10 cellular contexts compared by ENCODE assay signal in the genomic region with DNA sequence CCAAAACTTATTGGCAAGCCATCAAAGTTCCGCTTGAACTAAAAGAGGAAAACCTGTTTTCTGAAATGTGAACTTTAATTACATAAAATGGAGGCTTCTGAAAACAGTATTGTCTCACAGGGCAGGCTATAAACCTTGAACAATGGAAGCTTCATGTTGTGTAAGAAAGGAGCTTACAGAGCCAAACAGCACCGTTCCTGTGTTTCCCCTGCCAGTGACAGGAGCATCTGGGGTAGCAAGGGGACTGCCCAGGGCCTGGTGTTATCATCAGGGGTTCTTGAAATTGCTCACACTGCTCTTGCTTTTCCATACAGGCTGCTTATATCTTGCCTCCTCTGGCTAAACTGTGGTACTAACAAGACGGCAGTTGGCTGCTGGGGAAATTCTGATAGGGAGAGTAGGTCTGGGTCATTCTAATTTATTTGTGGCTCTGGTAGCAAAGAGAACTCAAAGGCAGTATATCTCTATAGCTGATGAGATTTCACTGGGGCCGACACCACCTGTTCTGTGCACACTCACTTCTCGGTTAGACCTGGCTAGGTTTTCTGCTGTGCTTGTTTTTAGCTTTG. TPM values are rescaled to one million over a fixed set of nuclear protein-coding genes. Genes with fewer than 3 reads are reported as not detected.
DNase-seq lines count a peak whose midpoint lies in the region; ATAC-seq and TF ChIP-seq lines count a peak whose summit lies in the region.
"Had no signal": no experiment of that assay in that cellular context is flagged by ENCODE, and none has a peak within 500 bp of the region (broad histone marks: within the 10 kb centered on the region; RNA-seq: fewer than 3 reads in every experiment).

No MANE protein-coding gene starts in this region.

- H3K9me3 Mint-ChIP-seq in activated CD4-positive, alpha-beta memory T cell treated with anti-CD3 and anti-CD28 coated beads for 36 hours = no peaks in the 10 kb centered on the region
- no peaks in the 10 kb centered on the region for H3K9me3 Mint-ChIP-seq in activated CD4-positive, alpha-beta memory T cell treated with anti-CD3 and anti-CD28 coated beads, Interleukin-2, amount 10 ng/mL, durations not matched to agents 7 days and 5 days
- H3K9me3 Mint-ChIP-seq in stimulated activated memory B cell treated with anti-CD40 and anti-IgM and Interleukin-4, amounts not matched to agents 10 μg/mL and 1 μg/mL and 100 μg/mL, for 72 hours = peaks cover 6% of the 10 kb centered on the region

- ATAC-seq in HG02678 (IDR thresholded peaks at IDR 0.05; ENCODE audit: unreplicated experiment) = peak; percentile 86
- peak; percentile 97 for ATAC-seq in stimulated activated memory B cell treated with anti-CD40 and anti-IgM and Interleukin-4, amounts not matched to agents 10 μg/mL and 1 μg/mL and 100 μg/mL, for 72 hours
- ATAC-seq: effector memory CD8-positive, alpha-beta T cell had no signal

- DNase-seq in activated CD4-positive, alpha-beta memory T cell treated with anti-CD3 and anti-CD28 coated beads for 36 hours = peak; percentile 10
- DNase-seq in activated CD4-positive, alpha-beta memory T cell treated with anti-CD3 and anti-CD28 coated beads, Interleukin-2, amount 10 ng/mL, durations not matched to agents 7 days and 5 days = no peak
- no peak for DNase-seq in PC-9
- no peak for DNase-seq in NCI-H2196 (lab: John Stamatoyannopoulos, UW; ENCODE audit: unreplicated experiment)
- DNase-seq in KBM-7 = no peak
- no peak for DNase-seq in central memory CD4-positive, alpha-beta T cell
- DNase-seq: effector memory CD8-positive, alpha-beta T cell had no signal

- CTCF ChIA-PET in activated CD4-positive, alpha-beta memory T cell treated with anti-CD3 and anti-CD28 coated beads for 36 hours (lab: Charles Lee) = no interaction called here
- CTCF ChIA-PET in activated CD4-positive, alpha-beta memory T cell treated with anti-CD3 and anti-CD28 coated beads, Interleukin-2, amount 10 ng/mL, durations not matched to agents 7 days and 5 days (lab: Charles Lee) = no interaction called here
- CTCF ChIA-PET in PC-9 (lab: Charles Lee) = interaction anchor here (0.6 to 0.8 kb wide), 2 partner anchors 15 to 63 kb away, joined by 4 to 6 read pairs; no protein-coding TSS in a partner anchor

- no peaks in the 10 kb centered on the region for H3K79me2 ChIP-seq in PC-9 (ENCODE audit: low read depth)

- in situ Hi-C loops in KBM-7 (cut with MboI; ENCODE audit: low pct_unique_long_range_greater_than_20kb, low sequenced_read_pairs) = no loop called here

- POLR2A ChIA-PET in activated CD4-positive, alpha-beta memory T cell treated with anti-CD3 and anti-CD28 coated beads for 36 hours (lab: Charles Lee) = no interaction called here
- POLR2A ChIA-PET in activated CD4-positive, alpha-beta memory T cell treated with anti-CD3 and anti-CD28 coated beads, Interleukin-2, amount 10 ng/mL, durations not matched to agents 7 days and 5 days (lab: Charles Lee) = no interaction called here
- POLR2A ChIA-PET in PC-9 (lab: Charles Lee; ENCODE audit: unreplicated experiment) = no interaction called here

- no TSS peak for BruUV-seq in PC-9 (replicated peaks; lab: Mats Ljungman, UMichigan)

- no peaks in the 10 kb centered on the region for H4K20me1 ChIP-seq in PC-9 (ENCODE audit: insufficient read depth)

- 0 out of 2 replicates have a peak overlapping the region, but pooled peaks have one; percentile 4 for H2AFZ ChIP-seq in PC-9

- TF ChIP-seq CTCF in PC-9 (conservative IDR thresholded peaks at IDR 0.05) = no peak

- no peak overlapping the region for H3K4me3 Mint-ChIP-seq in activated CD4-positive, alpha-beta memory T cell treated with anti-CD3 and anti-CD28 coated beads for 36 hours
- no peak overlapping the region for H3K4me3 Mint-ChIP-seq in activated CD4-positive, alpha-beta memory T cell treated with anti-CD3 and anti-CD28 coated beads, Interleukin-2, amount 10 ng/mL, durations not matched to agents 7 days and 5 days
- H3K4me3 Mint-ChIP-seq in stimulated activated memory B cell treated with anti-CD40 and anti-IgM and Interleukin-4, amounts not matched to agents 10 μg/mL and 1 μg/mL and 100 μg/mL, for 72 hours = peak overlapping the region; percentile 2
- H3K4me3 Mint-ChIP-seq: effector memory CD8-positive, alpha-beta T cell had no signal

- H3K4me3 ChIP-seq in PC-9 = no peak overlapping the region
- H3K4me3 ChIP-seq: thoracic aorta had no signal

- no peaks in the 10 kb centered on the region for H3K36me3 Mint-ChIP-seq in activated CD4-positive, alpha-beta memory T cell treated with anti-CD3 and anti-CD28 coated beads for 36 hours
- no peaks in the 10 kb centered on the region for H3K36me3 Mint-ChIP-seq in activated CD4-positive, alpha-beta memory T cell treated with anti-CD3 and anti-CD28 coated beads, Interleukin-2, amount 10 ng/mL, durations not matched to agents 7 days and 5 days (ENCODE audit: low read depth)
- H3K36me3 Mint-ChIP-seq in stimulated activated memory B cell treated with anti-CD40 and anti-IgM and Interleukin-4, amounts not matched to agents 10 μg/mL and 1 μg/mL and 100 μg/mL, for 72 hours = peaks cover 69% of the 10 kb centered on the region

- H3F3A ChIP-seq in PC-9 (ENCODE audit: insufficient read depth, low read depth) = peaks cover 18% of the 10 kb centered on the region

- no peaks in the 10 kb centered on the region for H3K27me3 Mint-ChIP-seq in activated CD4-positive, alpha-beta memory T cell treated with anti-CD3 and anti-CD28 coated beads for 36 hours
- H3K27me3 Mint-ChIP-seq in activated CD4-positive, alpha-beta memory T cell treated with anti-CD3 and anti-CD28 coated beads, Interleukin-2, amount 10 ng/mL, durations not matched to agents 7 days and 5 days = no peaks in the 10 kb centered on the region
- H3K27me3 Mint-ChIP-seq in stimulated activated memory B cell treated with anti-CD40 and anti-IgM and Interleukin-4, amounts not matched to agents 10 μg/mL and 1 μg/mL and 100 μg/mL, for 72 hours = no peaks in the 10 kb centered on the region
- H3K27me3 Mint-ChIP-seq: effector memory CD8-positive, alpha-beta T cell had no signal

- H3K36me3 ChIP-seq in PC-9 (ENCODE audit: low read depth) = no peaks in the 10 kb centered on the region
- H3K36me3 ChIP-seq: thoracic aorta had no signal

- H3K9me2 ChIP-seq in PC-9 (ENCODE audit: insufficient read depth) = no peaks in the 10 kb centered on the region

- no peak overlapping the region for H3K4me2 ChIP-seq in PC-9

- H3K27me3 ChIP-seq in PC-9 (ENCODE audit: insufficient read depth, low read depth) = no peaks in the 10 kb centered on the region

- no peaks in the 10 kb centered on the region for H3K4me1 Mint-ChIP-seq in activated CD4-positive, alpha-beta memory T cell treated with anti-CD3 and anti-CD28 coated beads for 36 hours (ENCODE audit: low read depth)
- no peaks in the 10 kb centered on the region for H3K4me1 Mint-ChIP-seq in activated CD4-positive, alpha-beta memory T cell treated with anti-CD3 and anti-CD28 coated beads, Interleukin-2, amount 10 ng/mL, durations not matched to agents 7 days and 5 days
- peaks cover 83% of the 10 kb centered on the region for H3K4me1 Mint-ChIP-seq in stimulated activated memory B cell treated with anti-CD40 and anti-IgM and Interleukin-4, amounts not matched to agents 10 μg/mL and 1 μg/mL and 100 μg/mL, for 72 hours

- peaks cover 17% of the 10 kb centered on the region; the same call in 1 of the 2 replicates for H3K9me3 ChIP-seq in PC-9 (ENCODE audit: insufficient read depth, low read depth)
- H3K9me3 ChIP-seq: thoracic aorta had no signal

- no peak overlapping the region for H3K27ac ChIP-seq in PC-9
- H3K27ac ChIP-seq: thoracic aorta had no signal

- H3K4me1 ChIP-seq in PC-9 (replicated peaks; ENCODE audit: insufficient read depth) = peaks cover 41% of the 10 kb centered on the region

- intact Hi-C loops in activated CD4-positive, alpha-beta memory T cell treated with anti-CD3 and anti-CD28 coated beads for 36 hours (cut with micrococcal nuclease) = no loop called here
- intact Hi-C loops in PC-9 (cut with micrococcal nuclease; ENCODE audit: unreplicated experiment) = no loop called here

- no peak overlapping the region for H3K27ac Mint-ChIP-seq in activated CD4-positive, alpha-beta memory T cell treated with anti-CD3 and anti-CD28 coated beads for 36 hours
- no peak overlapping the region for H3K27ac Mint-ChIP-seq in activated CD4-positive, alpha-beta memory T cell treated with anti-CD3 and anti-CD28 coated beads, Interleukin-2, amount 10 ng/mL, durations not matched to agents 7 days and 5 days
- H3K27ac Mint-ChIP-seq in stimulated activated memory B cell treated with anti-CD40 and anti-IgM and Interleukin-4, amounts not matched to agents 10 μg/mL and 1 μg/mL and 100 μg/mL, for 72 hours = peak overlapping the region; percentile 85
- H3K27ac Mint-ChIP-seq: effector memory CD8-positive, alpha-beta T cell had no signal

RNA-seq across cellular contexts. Expression of gene BASP1, which starts 40.4 kb away (rescaled TPM):
- under 1 TPM; 0.27 to 0.48 TPM for total RNA-seq in activated CD4-positive, alpha-beta memory T cell treated with anti-CD3 and anti-CD28 coated beads for 36 hours
- not detected for total RNA-seq in activated CD4-positive, alpha-beta memory T cell treated with anti-CD3 and anti-CD28 coated beads, Interleukin-2, amount 10 ng/mL, durations not matched to agents 7 days and 5 days
- total RNA-seq in PC-9 (2021) = not detected in 2 replicates
